In genomic region chr15:97482521-97482920, GRCh38 we compare ENCODE assay signal across 20 cellular contexts.
A peak's percentile ranks its signal among the peaks of the same experiment; 100 is the strongest.
DNase-seq lines count a peak whose midpoint lies in the region; ATAC-seq and TF ChIP-seq lines count a peak whose summit lies in the region.
"Had no signal": no experiment of that assay in that cellular context is flagged by ENCODE, and none has a peak within 500 bp of the region (broad histone marks: within the 10 kb centered on the region; RNA-seq: fewer than 3 reads in every experiment).

No MANE protein-coding gene starts in this region.

- no peak overlapping the region for H3K4me3 Mint-ChIP-seq in CD4-positive, alpha-beta memory T cell
- H3K4me3 Mint-ChIP-seq in activated naive CD4-positive, alpha-beta T cell treated with anti-CD3 and anti-CD28 coated beads, Interleukin-2, amount 10 ng/mL, durations not matched to agents 7 days and 5 days: no peak overlapping the region
- H3K4me3 Mint-ChIP-seq: naive B cell had no signal

- intact Hi-C loops in A673 (cut with micrococcal nuclease; ENCODE audit: unreplicated experiment): loop anchor here (5.0 kb wide), 1 partner anchor 245 kb away; no protein-coding TSS in a partner anchor
- intact Hi-C loops in CD4-positive, alpha-beta memory T cell (cut with micrococcal nuclease): no loop called here

- no peaks in the 10 kb centered on the region for H3K9me2 ChIP-seq in hepatocyte (replicated peaks; ENCODE audit: insufficient read depth)

- H2AFZ ChIP-seq in hepatocyte: no peak overlapping the region

- 49% methylated on average over 3 of the region's 3 CpGs for WGBS in hepatocyte (ENCODE audit: low lambda C conversion rate, missing lambda C conversion rate)

- no peak for ATAC-seq in GM21717 (IDR thresholded peaks at IDR 0.05; ENCODE audit: unreplicated experiment)
- ATAC-seq: activated naive CD4-positive, alpha-beta T cell treated with anti-CD3 and anti-CD28 coated beads, Interleukin-2, amount 50 U/mL, for 72 hours; gastrocnemius medialis had no signal

- TF ChIP-seq CTCF in A673 (conservative IDR thresholded peaks at IDR 0.05; ENCODE audit: low read depth, low read length): peak; percentile 65
- TF ChIP-seq CTCF in hepatocyte (IDR thresholded peaks at IDR 0.05; ENCODE audit: poor library complexity): peak; percentile 20

- DNase-seq in A673 (ENCODE audit: low spot score): peak; percentile 57
- peak; percentile 27 for DNase-seq in ELF-1 (ENCODE audit: low read depth, low spot score)
- peak; percentile 11 for DNase-seq in NCI-H748 treated with DMSO at 0.1 percent for 48 hours (lab: John Stamatoyannopoulos, UW)
- no peak for DNase-seq in hepatocyte (ENCODE audit: low spot score)
- no peak for DNase-seq in CD4-positive, alpha-beta memory T cell
- no peak for DNase-seq in activated naive CD4-positive, alpha-beta T cell treated with anti-CD3 and anti-CD28 coated beads, Interleukin-2, amount 10 ng/mL, durations not matched to agents 7 days and 5 days
- DNase-seq in NCI-H446 (lab: John Stamatoyannopoulos, UW): no peak
- DNase-seq: activated CD4-positive, alpha-beta T cell treated with anti-CD3 and anti-CD28 coated beads, Interleukin-2, amount 50 U/mL, for 48 hours; activated T-cell treated with anti-CD3 and anti-CD28 coated beads, Interleukin-2, amount 50 U/mL, for 48 hours; cortex of kidney; erythroblast; gastrocnemius medialis; KG1; naive B cell had no signal

- no peaks in the 10 kb centered on the region for H3K27me3 ChIP-seq in A673 (replicated peaks; ENCODE audit: insufficient read depth, low read depth, low read length, poor library complexity)
- H3K27me3 ChIP-seq in hepatocyte: no peaks in the 10 kb centered on the region
- H3K27me3 ChIP-seq in CD4-positive, alpha-beta memory T cell (ENCODE audit: insufficient read depth, low read length): no peaks in the 10 kb centered on the region
- H3K27me3 ChIP-seq: gastrocnemius medialis, Peyer's patch, suprapubic skin had no signal

- H3K36me3 ChIP-seq in A673 (ENCODE audit: insufficient read depth, low read length, poor library complexity, severe bottlenecking) (no peaks in the 10 kb centered on the region), hepatocyte (replicated peaks; ENCODE audit: insufficient read depth, low read depth) (no peaks in the 10 kb centered on the region)
- H3K36me3 ChIP-seq in CD4-positive, alpha-beta memory T cell (ENCODE audit: insufficient read depth, low read length): no peaks in the 10 kb centered on the region
- H3K36me3 ChIP-seq: gastrocnemius medialis, Peyer's patch, suprapubic skin had no signal

- H3K4me3 ChIP-seq in A673 (ENCODE audit: low read depth, low read length, poor library complexity, severe bottlenecking) (no peak overlapping the region), hepatocyte (no peak overlapping the region)
- no peak overlapping the region for H3K4me3 ChIP-seq in CD4-positive, alpha-beta memory T cell (ENCODE audit: low read length in 2 of 2)
- H3K4me3 ChIP-seq: gastrocnemius medialis, lung, Peyer's patch, skin epidermis, suprapubic skin had no signal

- no peak overlapping the region for H3K4me2 ChIP-seq in hepatocyte

- POLR2A ChIA-PET in A673 (lab: Charles Lee; ENCODE audit: low non-redundant PET): no interaction called here
- POLR2A ChIA-PET in CD4-positive, alpha-beta memory T cell (lab: Charles Lee; ENCODE audit: partially characterized antibody): no interaction called here

- H3K27ac Mint-ChIP-seq in CD4-positive, alpha-beta memory T cell: no peak overlapping the region
- H3K27ac Mint-ChIP-seq in activated naive CD4-positive, alpha-beta T cell treated with anti-CD3 and anti-CD28 coated beads, Interleukin-2, amount 10 ng/mL, durations not matched to agents 7 days and 5 days: no peak overlapping the region
- H3K27ac Mint-ChIP-seq: activated naive CD4-positive, alpha-beta T cell treated with anti-CD3 and anti-CD28 coated beads, Interleukin-2, amount 50 U/mL, for 72 hours; naive B cell had no signal

- H3K4me1 ChIP-seq in A673 (ENCODE audit: insufficient read depth, low read length, poor library complexity, severe bottlenecking): peaks cover 13% of the 10 kb centered on the region
- H3K4me1 ChIP-seq in hepatocyte (ENCODE audit: insufficient read depth): no peaks in the 10 kb centered on the region
- H3K4me1 ChIP-seq in CD4-positive, alpha-beta memory T cell (ENCODE audit: insufficient read depth, low read length): no peaks in the 10 kb centered on the region
- H3K4me1 ChIP-seq: gastrocnemius medialis, Peyer's patch, suprapubic skin had no signal

- H3K79me2 ChIP-seq in hepatocyte: no peaks in the 10 kb centered on the region

- H3K9me3 ChIP-seq in A673 (ENCODE audit: low read depth, low read length, poor library complexity, severe bottlenecking): peaks cover 10% of the 10 kb centered on the region
- no peaks in the 10 kb centered on the region for H3K9me3 ChIP-seq in hepatocyte (ENCODE audit: low read depth)
- H3K9me3 ChIP-seq in CD4-positive, alpha-beta memory T cell (ENCODE audit: control insufficient read depth in 1 of 2, low read length in 2 of 2): no peaks in the 10 kb centered on the region
- H3K9me3 ChIP-seq: gastrocnemius medialis, Peyer's patch, suprapubic skin had no signal

- H3K27me3 Mint-ChIP-seq in CD4-positive, alpha-beta memory T cell: no peaks in the 10 kb centered on the region
- H3K27me3 Mint-ChIP-seq in activated naive CD4-positive, alpha-beta T cell treated with anti-CD3 and anti-CD28 coated beads, Interleukin-2, amount 10 ng/mL, durations not matched to agents 7 days and 5 days: no peaks in the 10 kb centered on the region
- H3K27me3 Mint-ChIP-seq: naive B cell had no signal

- no peaks in the 10 kb centered on the region for H4K20me1 ChIP-seq in hepatocyte (ENCODE audit: insufficient read depth, poor library complexity, severe bottlenecking)

- no peaks in the 10 kb centered on the region for H3K4me1 Mint-ChIP-seq in CD4-positive, alpha-beta memory T cell
- no peaks in the 10 kb centered on the region for H3K4me1 Mint-ChIP-seq in activated naive CD4-positive, alpha-beta T cell treated with anti-CD3 and anti-CD28 coated beads, Interleukin-2, amount 10 ng/mL, durations not matched to agents 7 days and 5 days
- H3K4me1 Mint-ChIP-seq: naive B cell had no signal

- H3K36me3 Mint-ChIP-seq in CD4-positive, alpha-beta memory T cell: no peaks in the 10 kb centered on the region
- no peaks in the 10 kb centered on the region for H3K36me3 Mint-ChIP-seq in activated naive CD4-positive, alpha-beta T cell treated with anti-CD3 and anti-CD28 coated beads, Interleukin-2, amount 10 ng/mL, durations not matched to agents 7 days and 5 days
- H3K36me3 Mint-ChIP-seq: naive B cell had no signal

- CTCF ChIA-PET in A673 (lab: Charles Lee): interaction anchor here (1.3 kb wide), 1 partner anchor 237 kb away, joined by 6 read pairs; no protein-coding TSS in a partner anchor
- CTCF ChIA-PET in CD4-positive, alpha-beta memory T cell (lab: Charles Lee; ENCODE audit: partially characterized antibody): no interaction called here
- CTCF ChIA-PET in activated naive CD4-positive, alpha-beta T cell treated with anti-CD3 and anti-CD28 coated beads, Interleukin-2, amount 10 ng/mL, durations not matched to agents 7 days and 5 days (lab: Charles Lee): no interaction called here

- H3K9me3 Mint-ChIP-seq in CD4-positive, alpha-beta memory T cell: peaks cover 2 to 18% (median 7%) of the 10 kb centered on the region in 8 donors
- peaks cover 5% of the 10 kb centered on the region for H3K9me3 Mint-ChIP-seq in activated naive CD4-positive, alpha-beta T cell treated with anti-CD3 and anti-CD28 coated beads, Interleukin-2, amount 10 ng/mL, durations not matched to agents 7 days and 5 days

- BruUV-seq in A673 (replicated peaks; lab: Mats Ljungman, UMichigan): no TSS peak

- H3K27ac ChIP-seq in A673 (ENCODE audit: low read depth, low read length, poor library complexity, severe bottlenecking): no peak overlapping the region
- no peak overlapping the region for H3K27ac ChIP-seq in hepatocyte
- H3K27ac ChIP-seq in CD4-positive, alpha-beta memory T cell (ENCODE audit: low read depth, low read length): no peak overlapping the region
- H3K27ac ChIP-seq: gastrocnemius medialis, Peyer's patch, skin epidermis, suprapubic skin had no signal

Comparison
In these comparisons a context has a peak if more than half of its experiments do, and no peak if none do; other contexts are left out.
1. DNase-seq: peak in A673 (single experiment), ELF-1 (single experiment) and NCI-H748 treated with DMSO at 0.1 percent for 48 hours (single experiment); none in hepatocyte (single experiment), CD4-positive, alpha-beta memory T cell (0 of 5), activated naive CD4-positive, alpha-beta T cell treated with anti-CD3 and anti-CD28 coated beads, Interleukin-2, amount 10 ng/mL, durations not matched to agents 7 days and 5 days (single experiment) and NCI-H446 (0 of 2).